ENCODE assay signal across 9 cellular contexts in the genomic region with DNA sequence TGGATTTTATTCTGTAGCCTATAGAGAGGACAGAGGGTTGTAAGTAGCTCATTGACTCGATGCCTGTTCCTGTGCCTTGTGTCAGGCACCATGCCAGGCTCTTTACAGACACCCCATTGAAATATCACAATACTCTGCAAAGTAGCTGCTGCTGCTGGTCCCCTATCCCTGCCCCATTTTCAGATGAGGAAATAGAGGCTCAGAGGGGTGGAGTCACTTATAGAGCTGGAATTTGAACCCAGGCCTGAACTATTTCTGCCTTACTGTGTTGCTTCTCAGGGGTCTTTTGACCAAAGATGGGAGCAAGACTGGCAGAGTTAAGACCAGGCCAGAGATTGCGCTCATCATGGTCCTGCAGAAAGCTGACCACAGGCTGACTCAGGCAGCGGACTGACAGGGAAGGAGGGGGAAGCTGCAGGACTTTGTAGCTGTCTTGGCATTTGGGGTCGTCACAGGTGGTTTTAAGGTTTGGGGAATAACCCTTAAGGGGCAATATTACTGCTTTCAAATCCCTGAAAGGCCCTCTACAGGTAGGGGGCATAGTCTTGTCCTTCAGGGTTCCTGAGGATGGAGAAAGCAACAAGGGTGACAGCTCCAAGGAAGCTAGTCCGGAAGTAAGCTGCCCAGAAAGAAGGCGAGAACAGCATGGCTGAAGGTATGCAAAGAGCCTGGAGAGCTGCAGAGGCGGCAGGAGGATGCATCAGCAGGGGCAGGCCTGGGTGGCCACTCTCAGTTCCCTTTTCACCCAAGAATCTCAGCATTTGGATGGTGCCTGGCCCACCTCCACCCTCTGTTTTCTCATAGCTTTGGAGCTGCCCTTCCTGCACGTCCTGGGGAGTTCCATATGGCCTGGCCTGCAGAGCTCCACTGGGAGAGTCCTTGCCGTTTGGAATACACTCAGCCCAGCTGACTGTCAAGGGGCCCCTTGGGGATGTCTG. TPM values are rescaled to one million over a fixed set of nuclear protein-coding genes. Genes with fewer than 3 reads are reported as not detected.
DNase-seq lines count a peak whose midpoint lies in the region; ATAC-seq and TF ChIP-seq lines count a peak whose summit lies in the region.
"Had no signal": no experiment of that assay in that cellular context is flagged by ENCODE, and none has a peak within 500 bp of the region (broad histone marks: within the 10 kb centered on the region; RNA-seq: fewer than 3 reads in every experiment).

No MANE protein-coding gene starts in this region.

- H3K4me1 Mint-ChIP-seq in activated T-helper 1 cell treated with anti-CD3 and anti-CD28 coated beads, Interleukin-12 subunit alpha, Interleukin-12 subunit beta, Interleukin-2, Interleukin-4 antibody, amounts not matched to agents 30 ng/mL and 10 ng/mL and 1 ng/mL, durations not matched to agents 14 hours and 24 hours and 36 hours (ENCODE audit: low read depth) = no peaks in the 10 kb centered on the region

- no peak overlapping the region for H3K4me3 Mint-ChIP-seq in activated T-helper 1 cell treated with anti-CD3 and anti-CD28 coated beads, Interleukin-12 subunit alpha, Interleukin-12 subunit beta, Interleukin-2, Interleukin-4 antibody, amounts not matched to agents 30 ng/mL and 10 ng/mL and 1 ng/mL, durations not matched to agents 14 hours and 24 hours and 36 hours
- H3K4me3 Mint-ChIP-seq: T-cell had no signal

- H3K36me3 Mint-ChIP-seq in activated T-helper 1 cell treated with anti-CD3 and anti-CD28 coated beads, Interleukin-12 subunit alpha, Interleukin-12 subunit beta, Interleukin-2, Interleukin-4 antibody, amounts not matched to agents 30 ng/mL and 10 ng/mL and 1 ng/mL, durations not matched to agents 14 hours and 24 hours and 36 hours (ENCODE audit: low read depth) = no peaks in the 10 kb centered on the region
- H3K36me3 Mint-ChIP-seq: T-cell had no signal

- peaks cover 52 to 79% of the 10 kb centered on the region in 2 donors for H3K4me1 ChIP-seq in thoracic aorta (ENCODE audit: control insufficient read depth in 1 of 2, low read depth in 2 of 2)

- ATAC-seq in GM18870 (IDR thresholded peaks at IDR 0.05; ENCODE audit: unreplicated experiment) (peak; percentile 85), HG02870 (IDR thresholded peaks at IDR 0.05; ENCODE audit: unreplicated experiment) (peak; percentile 64), left ventricle myocardium superior (peak; percentile 6), thoracic aorta (ENCODE audit: insufficient number of reproducible peaks, low FRiP score, low read depth) (no peak)
- ATAC-seq: T-cell had no signal

- no peaks in the 10 kb centered on the region for H3K36me3 ChIP-seq in thoracic aorta

- no peaks in the 10 kb centered on the region for H3K9me3 Mint-ChIP-seq in activated T-helper 1 cell treated with anti-CD3 and anti-CD28 coated beads, Interleukin-12 subunit alpha, Interleukin-12 subunit beta, Interleukin-2, Interleukin-4 antibody, amounts not matched to agents 30 ng/mL and 10 ng/mL and 1 ng/mL, durations not matched to agents 14 hours and 24 hours and 36 hours
- H3K9me3 Mint-ChIP-seq: T-cell had no signal

- H3K27me3 ChIP-seq in thoracic aorta (replicated peaks; ENCODE audit: insufficient read depth) = no peaks in the 10 kb centered on the region

- intact Hi-C loops in left ventricle myocardium superior (cut with micrococcal nuclease) = no loop called here
- intact Hi-C loops in activated T-helper 1 cell treated with anti-CD3 and anti-CD28 coated beads, Interleukin-12 subunit alpha, Interleukin-12 subunit beta, Interleukin-2, Interleukin-4 antibody, amounts not matched to agents 30 ng/mL and 10 ng/mL and 1 ng/mL, durations not matched to agents 14 hours and 24 hours and 36 hours (cut with micrococcal nuclease) = no loop called here

- DNase-seq in RPMI7951 (ENCODE audit: low read depth) (peak; percentile 57), left ventricle myocardium superior (no peak), thoracic aorta (ENCODE audit: low spot score) (no peak), DMS114 treated with DMSO at 0.1 percent for 48 hours (lab: John Stamatoyannopoulos, UW; ENCODE audit: unreplicated experiment) (no peak), GDM1 (lab: John Stamatoyannopoulos, UW) (no peak)
- no peak for DNase-seq in activated T-helper 1 cell treated with anti-CD3 and anti-CD28 coated beads, Interleukin-12 subunit alpha, Interleukin-12 subunit beta, Interleukin-2, Interleukin-4 antibody, amounts not matched to agents 30 ng/mL and 10 ng/mL and 1 ng/mL, durations not matched to agents 14 hours and 24 hours and 36 hours (ENCODE audit: low spot score)

- no peak overlapping the region for H3K27ac Mint-ChIP-seq in activated T-helper 1 cell treated with anti-CD3 and anti-CD28 coated beads, Interleukin-12 subunit alpha, Interleukin-12 subunit beta, Interleukin-2, Interleukin-4 antibody, amounts not matched to agents 30 ng/mL and 10 ng/mL and 1 ng/mL, durations not matched to agents 14 hours and 24 hours and 36 hours
- H3K27ac Mint-ChIP-seq: T-cell had no signal

- no peak for TF ChIP-seq CTCF in thoracic aorta (IDR thresholded peaks at IDR 0.05)

- H3K27me3 Mint-ChIP-seq in activated T-helper 1 cell treated with anti-CD3 and anti-CD28 coated beads, Interleukin-12 subunit alpha, Interleukin-12 subunit beta, Interleukin-2, Interleukin-4 antibody, amounts not matched to agents 30 ng/mL and 10 ng/mL and 1 ng/mL, durations not matched to agents 14 hours and 24 hours and 36 hours (ENCODE audit: insufficient read depth) = peaks cover 11% of the 10 kb centered on the region

- H3K4me3 ChIP-seq in thoracic aorta = peak overlapping the region; percentile 95

- peak overlapping the region; percentile 88 to 95 for H3K27ac ChIP-seq in thoracic aorta

- no peaks in the 10 kb centered on the region for H3K9me3 ChIP-seq in thoracic aorta

RNA-seq across cellular contexts. Expression of a gene that starts 18.3 kb away (rescaled TPM):
- total RNA-seq in RPMI7951 (2014; rRNA removed; shearing (Covaris generic)) = 18.5 and 21.3 TPM in 2 replicates
- total RNA-seq in left ventricle myocardium superior = 57.9 TPM
- total RNA-seq in thoracic aorta = 100 to 1,000 TPM; 112 to 131 TPM
- total RNA-seq in activated T-helper 1 cell treated with anti-CD3 and anti-CD28 coated beads, Interleukin-12 subunit alpha, Interleukin-12 subunit beta, Interleukin-2, Interleukin-4 antibody, amounts not matched to agents 30 ng/mL and 10 ng/mL and 1 ng/mL, durations not matched to agents 14 hours and 24 hours and 36 hours = 2.8 and 3.9 TPM in 2 replicates

RNA-seq across cellular contexts. Expression of a gene that starts 40.1 kb away (rescaled TPM):
- 2,147 and 2,510 TPM in 2 replicates for total RNA-seq in RPMI7951 (2014; rRNA removed; shearing (Covaris generic))
- total RNA-seq in left ventricle myocardium superior (1,255 TPM), thoracic aorta (1,000 to 10,000 TPM; 1,311 to 1,492 TPM)
- total RNA-seq in activated T-helper 1 cell treated with anti-CD3 and anti-CD28 coated beads, Interleukin-12 subunit alpha, Interleukin-12 subunit beta, Interleukin-2, Interleukin-4 antibody, amounts not matched to agents 30 ng/mL and 10 ng/mL and 1 ng/mL, durations not matched to agents 14 hours and 24 hours and 36 hours = 2,328 and 2,429 TPM in 2 replicates
